20 cellular contexts compared by ENCODE assay signal in the genomic region with DNA sequence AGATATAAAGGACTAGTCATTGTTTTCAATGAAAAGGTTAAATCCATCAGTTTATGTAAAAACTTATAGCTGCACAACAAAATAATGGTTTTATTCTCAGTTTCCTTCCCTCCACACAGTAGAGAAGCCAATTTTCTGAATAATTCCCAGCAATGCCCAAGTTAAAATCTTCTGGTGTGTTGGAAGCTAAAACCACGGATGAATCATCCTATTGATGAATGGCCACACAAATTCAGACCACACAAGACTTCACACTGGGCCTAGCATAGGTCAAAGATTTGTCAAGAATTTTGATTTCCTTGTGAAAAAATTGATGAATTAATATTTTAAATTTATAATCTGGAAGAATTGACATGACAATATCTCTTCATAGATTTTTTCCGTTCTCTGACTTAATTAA.
DNase-seq lines count a peak whose midpoint lies in the region; ATAC-seq and TF ChIP-seq lines count a peak whose summit lies in the region.
"Had no signal": no experiment of that assay in that cellular context is flagged by ENCODE, and none has a peak within 500 bp of the region (broad histone marks: within the 10 kb centered on the region; RNA-seq: fewer than 3 reads in every experiment).

No MANE protein-coding gene starts in this region.

- CTCF ChIA-PET in PC-3 (lab: Charles Lee), result no interaction called here

- peaks cover 11% of the 10 kb centered on the region for H3K36me3 Mint-ChIP-seq in mesothelial cell of epicardium

- H4K20me1 ChIP-seq in PC-3 (ENCODE audit: low read length), result no peaks in the 10 kb centered on the region

- no CpG with 5 or more reads among the region's 2 CpGs for WGBS in mesenchymal stem cell

- H3K14ac ChIP-seq in mesenchymal stem cell (ENCODE audit: low read length in 2 of 2), result no peak overlapping the region

- peaks cover 12% of the 10 kb centered on the region for H3K4me1 Mint-ChIP-seq in mesothelial cell of epicardium

- no peak overlapping the region for H4K8ac ChIP-seq in mesenchymal stem cell (ENCODE audit: low read length)

- no peaks in the 10 kb centered on the region for H3K27me3 Mint-ChIP-seq in mesothelial cell of epicardium (ENCODE audit: low read depth)
- H3K27me3 Mint-ChIP-seq: activated T-cell treated with anti-CD3 and anti-CD28 coated beads, Interleukin-2, amount 50 U/mL, for 24 hours had no signal

- peaks cover 22% of the 10 kb centered on the region for H3K9me3 Mint-ChIP-seq in mesothelial cell of epicardium
- H3K9me3 Mint-ChIP-seq: activated T-cell treated with anti-CD3 and anti-CD28 coated beads, Interleukin-2, amount 50 U/mL, for 24 hours had no signal

- H3K79me1 ChIP-seq in mesenchymal stem cell (replicated peaks; ENCODE audit: low read length, poor library complexity, severe bottlenecking), result no peaks in the 10 kb centered on the region

- BruUV-seq in PC-3 (replicated peaks; lab: Mats Ljungman, UMichigan), result no TSS peak

- POLR2A ChIA-PET in PC-3 (lab: Charles Lee; ENCODE audit: unreplicated experiment), result no interaction called here

- intact Hi-C loops in PC-3 (cut with micrococcal nuclease), result no loop called here

- no peak overlapping the region for H2AFZ ChIP-seq in PC-3 (ENCODE audit: low read length)
- no peak overlapping the region for H2AFZ ChIP-seq in mesenchymal stem cell (ENCODE audit: low read depth, low read length)
- H2AFZ ChIP-seq: PC-9 had no signal

- H3K9me2 ChIP-seq in PC-3 (replicated peaks; ENCODE audit: low read length), result no peaks in the 10 kb centered on the region

- H3K27ac ChIP-seq in PC-3 (ENCODE audit: low read length) (no peak overlapping the region), mesenchymal stem cell (ENCODE audit: low read length, poor library complexity, severe bottlenecking) (no peak overlapping the region)
- H3K27ac ChIP-seq: PC-9, sigmoid colon, stomach, uterus had no signal

- H3K36me3 ChIP-seq in PC-3 (ENCODE audit: low read depth, low read length) (no peaks in the 10 kb centered on the region), mesenchymal stem cell (ENCODE audit: control insufficient read depth in 1 of 2, insufficient read depth in 2 of 2, low read depth in 1 of 2, low read length in 2 of 2) (no peaks in the 10 kb centered on the region)
- H3K36me3 ChIP-seq: sigmoid colon, stomach, uterus had no signal

- H3K4me2 ChIP-seq in PC-3 (ENCODE audit: low read length) (no peak overlapping the region), mesenchymal stem cell (ENCODE audit: low read length, poor library complexity, severe bottlenecking) (no peak overlapping the region)
- H3K4me2 ChIP-seq: PC-9 had no signal

- no peak overlapping the region for H3K23ac ChIP-seq in mesenchymal stem cell (ENCODE audit: low read length in 2 of 2)

- no peak overlapping the region for H4K91ac ChIP-seq in mesenchymal stem cell (ENCODE audit: low read length)

- peak; percentile 65 for ATAC-seq in PC-3
- ATAC-seq in HG03571 (IDR thresholded peaks at IDR 0.05; ENCODE audit: unreplicated experiment), result no peak
- ATAC-seq: K562, left ventricle myocardium superior had no signal

- H2BK15ac ChIP-seq in mesenchymal stem cell (ENCODE audit: low read depth, poor library complexity, severe bottlenecking), result no peak overlapping the region

- H2AK5ac ChIP-seq in mesenchymal stem cell (ENCODE audit: low read length, severe bottlenecking), result no peak overlapping the region

- no peaks in the 10 kb centered on the region for H3F3A ChIP-seq in PC-3 (ENCODE audit: low read length, unreplicated experiment)

- peak; percentile 77 for DNase-seq in EH (ENCODE audit: low read depth)
- DNase-seq in PC-3, result peak; percentile 51
- peak; percentile 60 for DNase-seq in choroid plexus epithelial cell (ENCODE audit: low read depth)
- DNase-seq in mesenchymal stem cell, result peak; percentile 60
- no peak for DNase-seq in globus pallidus (ENCODE audit: low spot score)
- no peak for DNase-seq in T1000 (lab: John Stamatoyannopoulos, UW)
- DNase-seq in mesothelial cell of epicardium (ENCODE audit: low spot score in 2 of 2, unreplicated experiment in 2 of 2), result no peak
- DNase-seq: activated CD4-positive, alpha-beta T cell treated with anti-CD3 and anti-CD28 coated beads, Interleukin-2, amount 50 U/mL, for 48 hours; activated naive CD4-positive, alpha-beta T cell treated with anti-CD3 and anti-CD28 coated beads, Interleukin-2, amount 50 U/mL, for 16 hours; activated T-cell treated with anti-CD3 and anti-CD28 coated beads, Interleukin-2, amount 50 U/mL, for 24 hours; left ventricle myocardium superior; NCI-H1092; NCI-H526 treated with DMSO at 0.1 percent for 48 hours; PC-9; sigmoid colon; stimulated activated CD4-positive, alpha-beta T cell treated with anti-CD3 and anti-CD28 coated beads, Interleukin-2, amount 100 ng/mL, for 24 hours; stomach; uterus had no signal

- H3K4me1 ChIP-seq in PC-3 (ENCODE audit: insufficient read depth, low read length), result no peaks in the 10 kb centered on the region
- peaks cover 2% of the 10 kb centered on the region for H3K4me1 ChIP-seq in mesenchymal stem cell (ENCODE audit: control insufficient read depth, insufficient read depth, low read depth, low read length)
- H3K4me1 ChIP-seq: sigmoid colon, stomach, uterus had no signal

- H3K27ac Mint-ChIP-seq in mesothelial cell of epicardium, result no peak overlapping the region
- H3K27ac Mint-ChIP-seq: activated T-cell treated with anti-CD3 and anti-CD28 coated beads, Interleukin-2, amount 50 U/mL, for 24 hours had no signal

- H3K9me3 ChIP-seq in PC-3 (ENCODE audit: low read length) (no peaks in the 10 kb centered on the region), mesenchymal stem cell (ENCODE audit: control insufficient read depth, low read length) (peaks cover 4% of the 10 kb centered on the region)
- H3K9me3 ChIP-seq: sigmoid colon, uterus had no signal

- H3K4me3 ChIP-seq in PC-3 (ENCODE audit: low read length), result no peak overlapping the region
- no peak overlapping the region for H3K4me3 ChIP-seq in choroid plexus epithelial cell (ENCODE audit: low read depth, low read length)
- H3K4me3 ChIP-seq in mesenchymal stem cell (ENCODE audit: insufficient read depth in 1 of 2, low read depth in 1 of 2, low read length in 2 of 2), result no peak overlapping the region
- H3K4me3 ChIP-seq: K562, PC-9, sigmoid colon, stomach, uterus had no signal

- H3K79me2 ChIP-seq in PC-3 (ENCODE audit: low read length), result no peaks in the 10 kb centered on the region

- H3K4me3 Mint-ChIP-seq in mesothelial cell of epicardium, result no peak overlapping the region
- H3K4me3 Mint-ChIP-seq: activated T-cell treated with anti-CD3 and anti-CD28 coated beads, Interleukin-2, amount 50 U/mL, for 24 hours had no signal

- no peak overlapping the region for H2BK12ac ChIP-seq in mesenchymal stem cell (ENCODE audit: low read length in 2 of 2)

- TF ChIP-seq CTCF in PC-3 (conservative IDR thresholded peaks at IDR 0.05; ENCODE audit: low read depth, low read length) (no peak), choroid plexus epithelial cell (conservative IDR thresholded peaks at IDR 0.05; ENCODE audit: low read depth, low read length) (no peak), mesothelial cell of epicardium (IDR thresholded peaks at IDR 0.05; ENCODE audit: unreplicated experiment) (no peak)

- H3K18ac ChIP-seq in mesenchymal stem cell (ENCODE audit: low read depth in 1 of 2, low read length in 2 of 2), result no peak overlapping the region

- no peak overlapping the region for H2BK120ac ChIP-seq in mesenchymal stem cell (ENCODE audit: low read depth, low read length)

- H3K9ac ChIP-seq in PC-3 (ENCODE audit: low read length) (no peak overlapping the region), mesenchymal stem cell (ENCODE audit: low read length) (no peak overlapping the region)

- H2BK5ac ChIP-seq in mesenchymal stem cell (ENCODE audit: low read depth, low read length, poor library complexity, severe bottlenecking), result no peak overlapping the region

- no peaks in the 10 kb centered on the region for H3K27me3 ChIP-seq in PC-3 (ENCODE audit: low read length)
- no peaks in the 10 kb centered on the region for H3K27me3 ChIP-seq in mesenchymal stem cell (ENCODE audit: control insufficient read depth in 1 of 2, insufficient read depth in 1 of 2, low read length in 2 of 2)
- H3K27me3 ChIP-seq: sigmoid colon, stomach, uterus had no signal

- no peak overlapping the region for H3K4ac ChIP-seq in mesenchymal stem cell (ENCODE audit: low read depth in 1 of 2, low read length in 2 of 2)

Comparison
In these comparisons a context has a peak if more than half of its experiments do, and no peak if none do; other contexts are left out.
1. DNase-seq: peak in EH (single experiment), PC-3 (single experiment), choroid plexus epithelial cell (single experiment) and mesenchymal stem cell (single experiment); none in globus pallidus (single experiment), T1000 (single experiment) and mesothelial cell of epicardium (0 of 2).